Comparison of ENCODE assay signal across 23 cellular contexts in genomic region chr6:167748458-167749379, GRCh38.
DNase-seq lines count a peak whose midpoint lies in the region; ATAC-seq and TF ChIP-seq lines count a peak whose summit lies in the region.
"Had no signal": no experiment of that assay in that cellular context is flagged by ENCODE, and none has a peak within 500 bp of the region (broad histone marks: within the 10 kb centered on the region; RNA-seq: fewer than 3 reads in every experiment).

No MANE protein-coding gene starts in this region.

- no peak overlapping the region for H2BK5ac ChIP-seq in mesenchymal stem cell (ENCODE audit: low read depth, low read length, poor library complexity, severe bottlenecking)

- H3K9me3 ChIP-seq in OCI-LY3 (ENCODE audit: insufficient read depth, low read length) (no peaks in the 10 kb centered on the region), mesenchymal stem cell (ENCODE audit: control insufficient read depth, low read length) (peaks cover under 1% of the 10 kb centered on the region)
- H3K9me3 ChIP-seq: breast epithelium had no signal

- peak overlapping the region; percentile 79 for H3K4me2 ChIP-seq in OCI-LY3 (ENCODE audit: low read length)
- H3K4me2 ChIP-seq in mesenchymal stem cell (ENCODE audit: low read length, poor library complexity, severe bottlenecking), result no peak overlapping the region

- DNase-seq in dermis blood vessel endothelial cell (peak; percentile 7), mesenchymal stem cell (peak; percentile 76), sciatic nerve (ENCODE audit: low spot score) (no peak), NCI-H82 (lab: John Stamatoyannopoulos, UW) (no peak)
- DNase-seq in activated CD4-positive, alpha-beta T cell treated with anti-CD3 and anti-CD28 coated beads, Interleukin-2, amount 50 U/mL, for 48 hours, result no peak
- DNase-seq: activated CD4-positive, alpha-beta T cell treated with anti-CD3 and anti-CD28 coated beads, Interleukin-2, amount 10 ng/mL, durations not matched to agents 7 days and 5 days; activated naive CD4-positive, alpha-beta T cell; activated T-cell treated with anti-CD3 and anti-CD28 coated beads, Interleukin-2, amount 50 U/mL, for 72 hours; Caco-2; DMS79; effector CD8-positive, alpha-beta T cell; left colon; naive B cell; NCI-H1417 treated with DMSO at 0.1 percent for 48 hours; NCI-H2081 treated with DMSO at 0.1 percent for 48 hours; NCI-H345; OCI-M1; stimulated activated CD4-positive, alpha-beta T cell treated with anti-CD3 and anti-CD28 coated beads, Interleukin-4, amount 100 ng/mL, for 1 hour; T-helper 9 cell had no signal

- H3K4me1 ChIP-seq in OCI-LY3 (ENCODE audit: low read length) (peaks cover 14% of the 10 kb centered on the region), mesenchymal stem cell (ENCODE audit: control insufficient read depth, insufficient read depth, low read depth, low read length) (peaks cover 8% of the 10 kb centered on the region)

- ATAC-seq in sciatic nerve (peak; percentile 6), GM18498 (IDR thresholded peaks at IDR 0.05; ENCODE audit: unreplicated experiment) (no peak), GM19023 (IDR thresholded peaks at IDR 0.05; ENCODE audit: unreplicated experiment) (no peak)
- ATAC-seq: activated T-cell treated with anti-CD3 and anti-CD28 coated beads, Interleukin-2, amount 50 U/mL, for 72 hours; left colon had no signal

- no peaks in the 10 kb centered on the region for H4K20me1 ChIP-seq in OCI-LY3 (ENCODE audit: insufficient read depth, low read length)

- H3K23ac ChIP-seq in mesenchymal stem cell (ENCODE audit: low read length in 2 of 2), result no peak overlapping the region

- H3K4ac ChIP-seq in mesenchymal stem cell (ENCODE audit: low read depth in 1 of 2, low read length in 2 of 2), result peak overlapping the region in 1 of 2 experiments; percentile 65

- H2BK15ac ChIP-seq in mesenchymal stem cell (ENCODE audit: low read depth, poor library complexity, severe bottlenecking), result peak overlapping the region; percentile 70

- H4K8ac ChIP-seq in mesenchymal stem cell (ENCODE audit: low read length), result peak overlapping the region; percentile 84

- H3K14ac ChIP-seq in mesenchymal stem cell (ENCODE audit: low read length in 2 of 2), result peak overlapping the region in 1 of 2 experiments; percentile 76

- H3K27me3 ChIP-seq in OCI-LY3 (ENCODE audit: low read depth, low read length) (peaks cover 38% of the 10 kb centered on the region), mesenchymal stem cell (ENCODE audit: control insufficient read depth in 1 of 2, insufficient read depth in 1 of 2, low read length in 2 of 2) (peaks cover 12 to 43% of the 10 kb centered on the region in 2 experiments)
- H3K27me3 ChIP-seq: breast epithelium had no signal

- H3K9ac ChIP-seq in OCI-LY3 (ENCODE audit: low read length) (no peak overlapping the region), mesenchymal stem cell (ENCODE audit: low read length) (no peak overlapping the region)

- peak overlapping the region; percentile 71 to 94 for H3K18ac ChIP-seq in mesenchymal stem cell (ENCODE audit: low read depth in 1 of 2, low read length in 2 of 2)

- no peaks in the 10 kb centered on the region for H3K79me1 ChIP-seq in mesenchymal stem cell (replicated peaks; ENCODE audit: low read length, poor library complexity, severe bottlenecking)

- H2AFZ ChIP-seq in OCI-LY3 (ENCODE audit: low read depth, low read length) (no peak overlapping the region), mesenchymal stem cell (ENCODE audit: low read depth, low read length) (no peak overlapping the region)

- WGBS in mesenchymal stem cell, result 21% methylated on average over 26 of the region's 26 CpGs

- H3K4me3 ChIP-seq in OCI-LY3 (ENCODE audit: low read length) (no peak overlapping the region), mesenchymal stem cell (ENCODE audit: insufficient read depth in 1 of 2, low read depth in 1 of 2, low read length in 2 of 2) (no peak overlapping the region)
- H3K4me3 ChIP-seq: breast epithelium had no signal

- H4K91ac ChIP-seq in mesenchymal stem cell (ENCODE audit: low read length), result no peak overlapping the region

- peak overlapping the region; percentile 52 for H2BK120ac ChIP-seq in mesenchymal stem cell (ENCODE audit: low read depth, low read length)

- intact Hi-C loops in sciatic nerve (cut with DNase I), result no loop called here

- H3K36me3 ChIP-seq in OCI-LY3 (replicated peaks; ENCODE audit: low read depth, low read length) (no peaks in the 10 kb centered on the region), mesenchymal stem cell (ENCODE audit: control insufficient read depth in 1 of 2, insufficient read depth in 2 of 2, low read depth in 1 of 2, low read length in 2 of 2) (no peaks in the 10 kb centered on the region)
- H3K36me3 ChIP-seq: breast epithelium had no signal

- H3K27ac ChIP-seq in OCI-LY3 (ENCODE audit: low read length), result no peak overlapping the region
- H3K27ac ChIP-seq in mesenchymal stem cell (ENCODE audit: low read length, poor library complexity, severe bottlenecking), result no peak overlapping the region

- peak overlapping the region in 1 of 2 experiments; percentile 99 for H2BK12ac ChIP-seq in mesenchymal stem cell (ENCODE audit: low read length in 2 of 2)

- no peaks in the 10 kb centered on the region for H3K79me2 ChIP-seq in OCI-LY3 (ENCODE audit: low read length)

- H2AK5ac ChIP-seq in mesenchymal stem cell (ENCODE audit: low read length, severe bottlenecking), result no peak overlapping the region

- no peak for TF ChIP-seq CTCF in OCI-LY3 (IDR thresholded peaks at IDR 0.05; ENCODE audit: low read depth, low read length)

Comparison
In these comparisons a context has a peak if more than half of its experiments do, and no peak if none do; other contexts are left out.
1. DNase-seq: peak in dermis blood vessel endothelial cell (single experiment) and mesenchymal stem cell (single experiment); none in sciatic nerve (single experiment), activated CD4-positive, alpha-beta T cell treated with anti-CD3 and anti-CD28 coated beads, Interleukin-2, amount 50 U/mL, for 48 hours (0 of 2) and NCI-H82 (single experiment).